In the genomic region with DNA sequence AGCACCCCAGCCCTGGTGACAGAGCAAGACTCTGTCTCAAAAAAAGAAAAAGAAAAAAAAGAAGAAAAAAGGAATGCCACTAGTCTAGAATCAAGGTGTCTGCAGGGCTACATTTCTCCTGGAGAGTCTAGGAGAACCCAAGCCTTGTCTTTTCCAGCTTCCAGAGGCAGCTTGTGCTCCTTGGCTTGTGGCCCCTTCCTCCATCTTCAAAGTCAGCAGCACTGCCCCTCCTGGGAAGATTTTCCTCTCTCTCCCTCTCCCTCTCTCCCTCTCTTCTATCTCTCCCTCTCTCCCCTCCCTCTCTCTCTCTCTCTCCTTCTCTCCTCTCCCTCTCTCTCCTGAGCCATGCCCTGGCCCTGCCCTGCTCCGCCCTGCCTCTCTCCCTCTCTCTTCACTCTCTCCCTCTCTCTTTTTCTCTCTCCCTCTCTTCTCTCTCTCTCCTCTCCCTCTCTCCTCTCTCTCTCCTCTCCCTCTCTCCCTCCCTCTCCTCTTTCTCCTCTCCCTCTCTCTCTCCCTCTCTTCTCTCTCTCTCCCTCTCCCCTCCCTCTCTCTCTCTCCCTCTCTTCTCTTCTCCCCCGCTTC, we compare ENCODE assay signal across 14 cellular contexts.
"Had no signal": no experiment of that assay in that cellular context is flagged by ENCODE, and none has a peak within 500 bp of the region (broad histone marks: within the 10 kb centered on the region; RNA-seq: fewer than 3 reads in every experiment).

No MANE protein-coding gene starts in this region.

- H3K4me3 ChIP-seq: body of pancreas had no signal

- H3K4me3 Mint-ChIP-seq: endodermal cell; memory B cell; nephron; T-helper 2 cell treated with Interferon-gamma antibody and Interleukin-4, amounts not matched to agents 5 μg/mL and 100 μg/mL, for 36 hours had no signal

- DNase-seq: activated gamma-delta T cell treated with Interleukin-2 at 50 U/mL for 16 hours; cerebellar nuclear complex; erythroblast; occipital lobe; stimulated activated CD4-positive, alpha-beta T cell treated with anti-CD3 and anti-CD28 coated beads, Interleukin-4, amount 100 ng/mL, for 1 hour; stimulated activated CD8-positive, alpha-beta memory T cell treated with anti-CD3 and anti-CD28 coated beads, Interleukin-4, amount 100 ng/mL, for 48 hours; stimulated activated naive CD8-positive, alpha-beta T cell treated with anti-CD3 and anti-CD28 coated beads, Interleukin-15, Interleukin-2, amounts not matched to agents 100 U/mL and 50 U/mL, for 24 hours; SW 1271 had no signal

- H3K27ac Mint-ChIP-seq: endodermal cell; memory B cell; T-helper 2 cell treated with Interferon-gamma antibody and Interleukin-4, amounts not matched to agents 5 μg/mL and 100 μg/mL, for 36 hours had no signal

- H3K4me1 Mint-ChIP-seq: memory B cell had no signal

- H3K9me3 ChIP-seq: body of pancreas had no signal

- ATAC-seq: activated CD4-positive, CD25-positive, alpha-beta regulatory T cell treated with anti-CD3 and anti-CD28 coated beads, Interleukin-2, amount 50 U/mL, for 24 hours; body of pancreas; stimulated activated naive CD8-positive, alpha-beta T cell treated with anti-CD3 and anti-CD28 coated beads, Interleukin-15, Interleukin-2, amounts not matched to agents 100 U/mL and 50 U/mL, for 24 hours had no signal

- H3K9me3 Mint-ChIP-seq: endodermal cell; nephron; T-helper 2 cell treated with Interferon-gamma antibody and Interleukin-4, amounts not matched to agents 5 μg/mL and 100 μg/mL, for 36 hours had no signal
